1 cellular context compared by ENCODE assay signal in genomic region chr3:46820852-46821251, GRCh38.
TF ChIP-seq lines count a peak whose summit lies in the region.

No MANE protein-coding gene starts in this region.

TF ChIP-seq in HEK293, 187 proteins besides CTCF, POLR2A, EP300 and RAD21:
- TF ChIP-seq PRDM2 (tag by site-specific recombination; IDR thresholded peaks at IDR 0.05; ENCODE audit: borderline replicate concordance) (no peak), PRDM1 (tag by site-specific recombination; IDR thresholded peaks at IDR 0.05) (peak; percentile 77), ZNF449 (tag by site-specific recombination; IDR thresholded peaks at IDR 0.05) (no peak), BCL11B (tag by site-specific recombination; IDR thresholded peaks at IDR 0.05; ENCODE audit: low read depth) (no peak), ZNF133 (tag by site-specific recombination; IDR thresholded peaks at IDR 0.05) (no peak), ZNF544 (tag by site-specific recombination; IDR thresholded peaks at IDR 0.05) (no peak)
TF ChIP-seq in HEK293: peak in this region for 1.
